In the genomic region with DNA sequence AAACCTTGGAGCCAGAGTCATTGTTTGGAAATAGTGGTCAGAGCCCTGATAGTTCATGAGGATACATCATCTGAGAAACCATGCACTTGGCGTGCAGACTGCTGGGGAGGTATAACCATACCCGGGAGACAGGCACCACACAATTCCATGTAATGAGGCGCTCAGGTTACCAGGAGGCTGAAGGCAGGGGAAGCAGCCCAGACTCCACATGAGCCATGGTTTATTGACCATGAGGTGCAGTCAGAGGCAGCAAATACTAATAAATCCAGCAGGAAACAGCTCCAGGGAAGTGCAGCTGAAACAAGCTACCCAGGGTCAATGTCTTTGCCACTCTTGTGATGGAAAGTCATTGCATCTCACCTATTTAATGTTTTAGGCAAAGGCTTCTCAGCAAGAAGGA, we compare ENCODE assay signal across 19 cellular contexts.
DNase-seq lines count a peak whose midpoint lies in the region; TF ChIP-seq lines count a peak whose summit lies in the region.
"Had no signal": no experiment of that assay in that cellular context is flagged by ENCODE, and none has a peak within 500 bp of the region (broad histone marks: within the 10 kb centered on the region; RNA-seq: fewer than 3 reads in every experiment).

No MANE protein-coding gene starts in this region.

- no peak overlapping the region for H3K27ac ChIP-seq in HEK293 (ENCODE audit: extremely low read depth, low read depth, low read length)

- peaks cover 7% of the 10 kb centered on the region for H3K9me3 Mint-ChIP-seq in nephron progenitor cell

- no peak overlapping the region for H3K27ac Mint-ChIP-seq in nephron progenitor cell
- H3K27ac Mint-ChIP-seq: CD4-positive, CD25-positive, alpha-beta regulatory T cell; CD8-positive, alpha-beta memory T cell had no signal

- POLR2A ChIA-PET in HEK293 (lab: Yijun Ruan, JAX), result no interaction called here
- POLR2A ChIA-PET in HEK293T (lab: Yijun Ruan, JAX), result no interaction called here

- H3K36me3 ChIP-seq in HEK293 (ENCODE audit: control insufficient read depth in 2 of 2, insufficient read depth in 1 of 2, low read length in 2 of 2), result no peaks in the 10 kb centered on the region
- H3K36me3 ChIP-seq: BE2C had no signal

- peaks cover 29% of the 10 kb centered on the region for H3K4me1 Mint-ChIP-seq in nephron progenitor cell
- H3K4me1 Mint-ChIP-seq: CD4-positive, CD25-positive, alpha-beta regulatory T cell; CD8-positive, alpha-beta memory T cell had no signal

- H3K27me3 Mint-ChIP-seq in nephron progenitor cell (ENCODE audit: low read depth, poor library complexity), result peaks cover 10% of the 10 kb centered on the region

- DNase-seq in NCI-H2081 (lab: John Stamatoyannopoulos, UW) (peak; percentile 18 to 70), NCI-H2081 treated with DMSO at 0.1 percent for 48 hours (lab: John Stamatoyannopoulos, UW) (no peak), HEK293T (ENCODE audit: extremely low spot score) (peak; percentile 18), nephron progenitor cell (peak; percentile 55)
- DNase-seq in activated naive CD4-positive, alpha-beta T cell (lab: John Stamatoyannopoulos, UW), result no peak
- DNase-seq: ACHN; BE2C; C1 segment of cervical spinal cord; CD4-positive, CD25-positive, alpha-beta regulatory T cell; CD8-positive, alpha-beta memory T cell; COR-L47; DMS 273 treated with DMSO at 0.1 percent for 48 hours; DMS53; DND-41; EL; GOT3; H7 had no signal

- H3K4me1 ChIP-seq in HEK293 (ENCODE audit: control insufficient read depth, insufficient read depth, low read length), result no peaks in the 10 kb centered on the region
- H3K4me1 ChIP-seq: BE2C had no signal

- TF ChIP-seq CTCF in HEK293 (tag by site-specific recombination; IDR thresholded peaks at IDR 0.05), result no peak
- no peak for TF ChIP-seq CTCF in nephron progenitor cell (IDR thresholded peaks at IDR 0.05)

- no peaks in the 10 kb centered on the region for H3K36me3 Mint-ChIP-seq in nephron progenitor cell (ENCODE audit: low read depth)
- H3K36me3 Mint-ChIP-seq: CD4-positive, CD25-positive, alpha-beta regulatory T cell; CD8-positive, alpha-beta memory T cell had no signal

- no peak overlapping the region for H3K4me3 ChIP-seq in HEK293 (ENCODE audit: low read depth, low read length)
- H3K4me3 ChIP-seq: GM12878 had no signal

- no peak overlapping the region for H3K4me3 Mint-ChIP-seq in nephron progenitor cell
- H3K4me3 Mint-ChIP-seq: CD4-positive, CD25-positive, alpha-beta regulatory T cell; CD8-positive, alpha-beta memory T cell had no signal

- H3K9me3 ChIP-seq in HEK293 (ENCODE audit: control insufficient read depth, insufficient read depth, low read depth, low read length), result no peaks in the 10 kb centered on the region
- H3K9me3 ChIP-seq: BE2C had no signal

- CTCF ChIA-PET in HEK293 (lab: Yijun Ruan, JAX), result no interaction called here
- CTCF ChIA-PET in HEK293T (lab: Yijun Ruan, JAX), result no interaction called here

TF ChIP-seq in HEK293, 187 proteins besides CTCF, POLR2A, EP300 and RAD21:
- TF ChIP-seq KLF8 (tag by site-specific recombination; IDR thresholded peaks at IDR 0.05), result no peak
- peak; percentile 75 for TF ChIP-seq ZIC2 (tag by site-specific recombination; IDR thresholded peaks at IDR 0.05)

TF ChIP-seq in HEK293T, 16 proteins besides CTCF, POLR2A, EP300 and RAD21:
- TF ChIP-seq TARDBP (IDR thresholded peaks at IDR 0.05) (no peak), NFRKB (IDR thresholded peaks at IDR 0.05) (no peak)

Comparison
In these comparisons a context has a peak if more than half of its experiments do, and no peak if none do; other contexts are left out.
1. DNase-seq: peak in NCI-H2081 (2 of 2), HEK293T (single experiment) and nephron progenitor cell (single experiment); none in NCI-H2081 treated with DMSO at 0.1 percent for 48 hours (single experiment) and activated naive CD4-positive, alpha-beta T cell (0 of 4).